1 cellular context compared by ENCODE assay signal in genomic region chr17:75983501-75984181, GRCh38.
TF ChIP-seq lines count a peak whose summit lies in the region.

No MANE protein-coding gene starts in this region.

TF ChIP-seq in K562, 482 proteins besides CTCF, POLR2A, EP300 and RAD21 (continued from another document):
- TF ChIP-seq, protein P1, sequence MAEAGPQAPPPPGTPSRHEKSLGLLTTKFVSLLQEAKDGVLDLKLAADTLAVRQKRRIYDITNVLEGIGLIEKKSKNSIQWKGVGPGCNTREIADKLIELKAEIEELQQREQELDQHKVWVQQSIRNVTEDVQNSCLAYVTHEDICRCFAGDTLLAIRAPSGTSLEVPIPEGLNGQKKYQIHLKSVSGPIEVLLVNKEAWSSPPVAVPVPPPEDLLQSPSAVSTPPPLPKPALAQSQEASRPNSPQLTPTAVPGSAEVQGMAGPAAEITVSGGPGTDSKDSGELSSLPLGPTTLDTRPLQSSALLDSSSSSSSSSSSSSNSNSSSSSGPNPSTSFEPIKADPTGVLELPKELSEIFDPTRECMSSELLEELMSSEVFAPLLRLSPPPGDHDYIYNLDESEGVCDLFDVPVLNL (CRISPR knock-in tag; IDR thresholded peaks at IDR 0.05; ENCODE audit: low read depth), result no peak
- TF ChIP-seq SMARCA4 (IDR thresholded peaks at IDR 0.05) (peak; percentile 43; the same call in 1 of the 2 replicates), PTTG1 (tag; IDR thresholded peaks at IDR 0.05; ENCODE audit: low read depth) (no peak), SAP30 (IDR thresholded peaks at IDR 0.05; ENCODE audit: borderline replicate concordance, insufficient read depth, low read depth, low read length, poor library complexity, severe bottlenecking) (no peak), MTA3 (IDR thresholded peaks at IDR 0.05; ENCODE audit: borderline replicate concordance) (0 out of 2 replicates have a peak, but pooled peaks have one; percentile 66), FOXA3 (CRISPR knock-in tag; conservative IDR thresholded peaks at IDR 0.05 in 1 of 2, IDR thresholded peaks at IDR 0.05 in 1 of 2) (no peak), DPF2 (IDR thresholded peaks at IDR 0.05) (peak; percentile 68; the same call in 1 of the 2 replicates), ARID1B (IDR thresholded peaks at IDR 0.05) (peak; percentile 58), LCOR (CRISPR knock-in tag; IDR thresholded peaks at IDR 0.05) (no peak), CBFB (CRISPR knock-in tag; IDR thresholded peaks at IDR 0.05) (no peak), DACH1 (IDR thresholded peaks at IDR 0.05; ENCODE audit: partially characterized antibody) (peak; percentile 19), MTA2 (IDR thresholded peaks at IDR 0.05; ENCODE audit: low read depth) (no peak), CREB3L1 (IDR thresholded peaks at IDR 0.05; ENCODE audit: borderline replicate concordance, low read depth) (no peak; the same call in 1 of the 2 replicates), SMARCE1 (IDR thresholded peaks at IDR 0.05) (peak; percentile 67; the same call in 1 of the 2 replicates), CEBPB (tag; IDR thresholded peaks at IDR 0.05) (peak; percentile 58; the same call in 1 of the 2 replicates), SNIP1 (IDR thresholded peaks at IDR 0.05; ENCODE audit: low read depth) (no peak), FOSL1 (tag; conservative IDR thresholded peaks at IDR 0.05) (peak; percentile 86), ZKSCAN3 (CRISPR knock-in tag; IDR thresholded peaks at IDR 0.05) (no peak), SAFB2 (IDR thresholded peaks at IDR 0.05; ENCODE audit: borderline replicate concordance, low read depth, low read length, severe bottlenecking) (no peak), ZBTB34 (CRISPR knock-in tag; IDR thresholded peaks at IDR 0.05) (no peak), MAX (CRISPR knock-in tag; IDR thresholded peaks at IDR 0.05) (peak; percentile 18; the same call in 1 of the 2 replicates), ZBTB7A (IDR thresholded peaks at IDR 0.05; ENCODE audit: borderline replicate concordance, control insufficient read depth, low read depth, low read length) (peak; percentile 57; the same call in 1 of the 2 replicates), FOXJ2 (tag; IDR thresholded peaks at IDR 0.05) (no peak), TEAD4 (IDR thresholded peaks at IDR 0.05; ENCODE audit: low read length) (no peak), TEAD4 (CRISPR knock-in tag; IDR thresholded peaks at IDR 0.05; ENCODE audit: borderline replicate concordance) (no peak), ZNF586 (CRISPR knock-in tag; conservative IDR thresholded peaks at IDR 0.05) (no peak), L3MBTL2 (IDR thresholded peaks at IDR 0.05) (peak; percentile 46; the same call in 1 of the 2 replicates), MYC (IDR thresholded peaks at IDR 0.05; ENCODE audit: low read depth, low read length) (peak; percentile 49; the same call in 1 of the 2 replicates), MYC (CRISPR knock-in tag; IDR thresholded peaks at IDR 0.05; ENCODE audit: borderline replicate concordance, low read depth) (no peak), NFIX (CRISPR knock-in tag; IDR thresholded peaks at IDR 0.05; ENCODE audit: low read depth) (no peak)
